1 cellular context compared by ENCODE assay signal in the genomic region with DNA sequence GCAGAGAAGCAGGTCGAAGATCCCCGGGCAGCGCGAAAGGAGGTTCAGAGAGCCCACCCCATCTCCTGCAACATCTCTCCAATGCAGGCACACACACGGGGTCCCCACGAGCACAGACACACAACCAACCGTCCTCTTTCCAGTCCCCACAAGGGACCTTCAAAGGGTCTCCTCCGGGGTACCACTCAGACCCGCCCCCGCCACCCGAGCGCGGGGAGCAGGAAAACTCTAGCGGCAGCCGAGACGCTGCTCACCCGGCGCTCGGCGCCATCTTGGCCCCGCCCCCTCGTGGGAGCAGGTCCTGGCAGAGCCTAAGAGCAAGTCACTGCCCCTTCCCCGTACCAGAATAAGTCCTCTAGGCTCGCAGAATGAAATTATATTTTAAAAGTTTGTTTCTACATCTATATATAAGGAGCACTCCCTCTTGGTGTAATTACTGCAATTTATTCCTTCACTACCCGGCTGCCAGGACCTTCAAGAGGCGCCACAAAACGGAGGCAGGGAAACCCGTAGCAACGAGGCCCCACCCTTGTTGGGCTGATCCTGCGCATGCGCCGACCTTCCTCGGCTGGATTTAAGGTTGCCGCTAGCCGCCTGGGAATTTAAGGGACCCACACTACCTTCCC.
TF ChIP-seq lines count a peak whose summit lies in the region.

A gene with protein sequence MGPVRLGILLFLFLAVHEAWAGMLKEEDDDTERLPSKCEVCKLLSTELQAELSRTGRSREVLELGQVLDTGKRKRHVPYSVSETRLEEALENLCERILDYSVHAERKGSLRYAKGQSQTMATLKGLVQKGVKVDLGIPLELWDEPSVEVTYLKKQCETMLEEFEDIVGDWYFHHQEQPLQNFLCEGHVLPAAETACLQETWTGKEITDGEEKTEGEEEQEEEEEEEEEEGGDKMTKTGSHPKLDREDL (plus strand): TSS at position 560 of the 626 bp plus-strand sequence. CDS start 111 bp downstream, outside the sequence.
A gene (minus strand): TSS at position 284 of the 626 bp plus-strand sequence. CDS start 5,149 bp downstream, outside the sequence.

TF ChIP-seq in HepG2, 621 proteins besides CTCF, POLR2A, EP300 and RAD21 (continued from another document and continues in another):
- TF ChIP-seq ZNF296 (CRISPR knock-in tag; conservative IDR thresholded peaks at IDR 0.05) (no peak), ZNF225 (CRISPR knock-in tag; IDR thresholded peaks at IDR 0.05) (no peak), ASH2L (IDR thresholded peaks at IDR 0.05; ENCODE audit: insufficient read length, low read depth, low read length) (peak; percentile 84), KLF13 (CRISPR knock-in tag; IDR thresholded peaks at IDR 0.05) (no peak), AGO1 (IDR thresholded peaks at IDR 0.05; ENCODE audit: low read depth, low read length, poor library complexity, severe bottlenecking) (peak; percentile 76), HDAC6 (IDR thresholded peaks at IDR 0.05; ENCODE audit: low read depth, low read length) (no peak), JDP2 (CRISPR knock-in tag; IDR thresholded peaks at IDR 0.05; ENCODE audit: borderline replicate concordance) (no peak; the same call in 1 of the 2 replicates), MAFG (CRISPR knock-in tag; IDR thresholded peaks at IDR 0.05) (no peak), THYN1 (CRISPR knock-in tag; IDR thresholded peaks at IDR 0.05; ENCODE audit: borderline replicate concordance, low read depth) (no peak), PHF5A (CRISPR knock-in tag; IDR thresholded peaks at IDR 0.05; ENCODE audit: low read depth, unreplicated experiment) (peak; percentile 27), HDAC2 (CRISPR knock-in tag; IDR thresholded peaks at IDR 0.05) (peak; percentile 21), ZSCAN25 (CRISPR knock-in tag; IDR thresholded peaks at IDR 0.05) (peak; percentile 65; the same call in 1 of the 2 replicates), ZNF549 (CRISPR knock-in tag; IDR thresholded peaks at IDR 0.05) (0 out of 2 replicates have a peak, but pooled peaks have one; percentile 37), PHF20 (CRISPR knock-in tag; IDR thresholded peaks at IDR 0.05) (peak; percentile 68; the same call in 1 of the 2 replicates), THAP11 (CRISPR knock-in tag; IDR thresholded peaks at IDR 0.05) (peak; percentile 48; the same call in 1 of the 2 replicates), YEATS2 (CRISPR knock-in tag; IDR thresholded peaks at IDR 0.05; ENCODE audit: borderline replicate concordance) (peak; percentile 69; the same call in 1 of the 2 replicates), TOPORS (CRISPR knock-in tag; IDR thresholded peaks at IDR 0.05) (no peak), RFXAP (CRISPR knock-in tag; IDR thresholded peaks at IDR 0.05; ENCODE audit: borderline replicate concordance) (peak; percentile 83; the same call in 1 of the 2 replicates), NFE2L2 (IDR thresholded peaks at IDR 0.05; ENCODE audit: low read length) (0 out of 2 replicates have a peak, but pooled peaks have one; percentile 24), SRY (CRISPR knock-in tag; IDR thresholded peaks at IDR 0.05) (peak; percentile 26; the same call in 1 of the 2 replicates), TBX2 (CRISPR knock-in tag; IDR thresholded peaks at IDR 0.05; ENCODE audit: borderline replicate concordance) (peak; percentile 60; the same call in 1 of the 2 replicates), TGIF2 (CRISPR knock-in tag; IDR thresholded peaks at IDR 0.05) (peak; percentile 83; the same call in 1 of the 2 replicates), PCBP1 (IDR thresholded peaks at IDR 0.05; ENCODE audit: borderline replicate concordance, low read depth, low read length) (no peak), HNRNPUL1 (IDR thresholded peaks at IDR 0.05; ENCODE audit: low read depth, low read length) (no peak), SP140L (CRISPR knock-in tag; IDR thresholded peaks at IDR 0.05; ENCODE audit: borderline replicate concordance) (no peak), DMAP1 (CRISPR knock-in tag; IDR thresholded peaks at IDR 0.05) (peak; percentile 76; the same call in 1 of the 2 replicates)
- TF ChIP-seq, protein P1, sequence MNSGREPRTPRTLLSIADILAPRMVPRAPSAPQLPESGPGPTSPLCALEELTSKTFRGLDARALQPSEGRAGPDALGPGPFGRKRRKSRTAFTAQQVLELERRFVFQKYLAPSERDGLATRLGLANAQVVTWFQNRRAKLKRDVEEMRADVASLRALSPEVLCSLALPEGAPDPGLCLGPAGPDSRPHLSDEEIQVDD (CRISPR knock-in tag; IDR thresholded peaks at IDR 0.05; ENCODE audit: borderline replicate concordance), result no peak; the same call in 1 of the 2 replicates
- TF ChIP-seq, protein P2, sequence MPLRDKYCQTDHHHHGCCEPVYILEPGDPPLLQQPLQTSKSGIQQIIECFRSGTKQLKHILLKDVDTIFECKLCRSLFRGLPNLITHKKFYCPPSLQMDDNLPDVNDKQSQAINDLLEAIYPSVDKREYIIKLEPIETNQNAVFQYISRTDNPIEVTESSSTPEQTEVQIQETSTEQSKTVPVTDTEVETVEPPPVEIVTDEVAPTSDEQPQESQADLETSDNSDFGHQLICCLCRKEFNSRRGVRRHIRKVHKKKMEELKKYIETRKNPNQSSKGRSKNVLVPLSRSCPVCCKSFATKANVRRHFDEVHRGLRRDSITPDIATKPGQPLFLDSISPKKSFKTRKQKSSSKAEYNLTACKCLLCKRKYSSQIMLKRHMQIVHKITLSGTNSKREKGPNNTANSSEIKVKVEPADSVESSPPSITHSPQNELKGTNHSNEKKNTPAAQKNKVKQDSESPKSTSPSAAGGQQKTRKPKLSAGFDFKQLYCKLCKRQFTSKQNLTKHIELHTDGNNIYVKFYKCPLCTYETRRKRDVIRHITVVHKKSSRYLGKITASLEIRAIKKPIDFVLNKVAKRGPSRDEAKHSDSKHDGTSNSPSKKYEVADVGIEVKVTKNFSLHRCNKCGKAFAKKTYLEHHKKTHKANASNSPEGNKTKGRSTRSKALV (CRISPR knock-in tag; IDR thresholded peaks at IDR 0.05), result peak; percentile 83
- TF ChIP-seq, protein P3, sequence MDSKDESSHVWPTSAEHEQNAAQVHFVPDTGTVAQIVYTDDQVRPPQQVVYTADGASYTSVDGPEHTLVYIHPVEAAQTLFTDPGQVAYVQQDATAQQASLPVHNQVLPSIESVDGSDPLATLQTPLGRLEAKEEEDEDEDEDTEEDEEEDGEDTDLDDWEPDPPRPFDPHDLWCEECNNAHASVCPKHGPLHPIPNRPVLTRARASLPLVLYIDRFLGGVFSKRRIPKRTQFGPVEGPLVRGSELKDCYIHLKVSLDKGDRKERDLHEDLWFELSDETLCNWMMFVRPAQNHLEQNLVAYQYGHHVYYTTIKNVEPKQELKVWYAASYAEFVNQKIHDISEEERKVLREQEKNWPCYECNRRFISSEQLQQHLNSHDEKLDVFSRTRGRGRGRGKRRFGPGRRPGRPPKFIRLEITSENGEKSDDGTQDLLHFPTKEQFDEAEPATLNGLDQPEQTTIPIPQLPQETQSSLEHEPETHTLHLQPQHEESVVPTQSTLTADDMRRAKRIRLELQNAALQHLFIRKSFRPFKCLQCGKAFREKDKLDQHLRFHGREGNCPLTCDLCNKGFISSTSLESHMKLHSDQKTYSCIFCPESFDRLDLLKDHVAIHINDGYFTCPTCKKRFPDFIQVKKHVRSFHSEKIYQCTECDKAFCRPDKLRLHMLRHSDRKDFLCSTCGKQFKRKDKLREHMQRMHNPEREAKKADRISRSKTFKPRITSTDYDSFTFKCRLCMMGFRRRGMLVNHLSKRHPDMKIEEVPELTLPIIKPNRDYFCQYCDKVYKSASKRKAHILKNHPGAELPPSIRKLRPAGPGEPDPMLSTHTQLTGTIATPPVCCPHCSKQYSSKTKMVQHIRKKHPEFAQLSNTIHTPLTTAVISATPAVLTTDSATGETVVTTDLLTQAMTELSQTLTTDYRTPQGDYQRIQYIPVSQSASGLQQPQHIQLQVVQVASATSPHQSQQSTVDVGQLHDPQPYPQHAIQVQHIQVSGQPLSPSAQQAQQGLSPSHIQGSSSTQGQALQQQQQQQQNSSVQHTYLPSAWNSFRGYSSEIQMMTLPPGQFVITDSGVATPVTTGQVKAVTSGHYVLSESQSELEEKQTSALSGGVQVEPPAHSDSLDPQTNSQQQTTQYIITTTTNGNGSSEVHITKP (CRISPR knock-in tag; IDR thresholded peaks at IDR 0.05; ENCODE audit: low read depth), result peak; percentile 82; the same call in 1 of the 2 replicates
- TF ChIP-seq, protein P4, sequence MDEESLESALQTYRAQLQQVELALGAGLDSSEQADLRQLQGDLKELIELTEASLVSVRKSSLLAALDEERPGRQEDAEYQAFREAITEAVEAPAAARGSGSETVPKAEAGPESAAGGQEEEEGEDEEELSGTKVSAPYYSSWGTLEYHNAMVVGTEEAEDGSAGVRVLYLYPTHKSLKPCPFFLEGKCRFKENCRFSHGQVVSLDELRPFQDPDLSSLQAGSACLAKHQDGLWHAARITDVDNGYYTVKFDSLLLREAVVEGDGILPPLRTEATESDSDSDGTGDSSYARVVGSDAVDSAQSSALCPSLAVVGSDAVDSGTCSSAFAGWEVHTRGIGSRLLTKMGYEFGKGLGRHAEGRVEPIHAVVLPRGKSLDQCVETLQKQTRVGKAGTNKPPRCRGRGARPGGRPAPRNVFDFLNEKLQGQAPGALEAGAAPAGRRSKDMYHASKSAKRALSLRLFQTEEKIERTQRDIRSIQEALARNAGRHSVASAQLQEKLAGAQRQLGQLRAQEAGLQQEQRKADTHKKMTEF (CRISPR knock-in tag; IDR thresholded peaks at IDR 0.05), result peak; percentile 67
- TF ChIP-seq, protein P5, sequence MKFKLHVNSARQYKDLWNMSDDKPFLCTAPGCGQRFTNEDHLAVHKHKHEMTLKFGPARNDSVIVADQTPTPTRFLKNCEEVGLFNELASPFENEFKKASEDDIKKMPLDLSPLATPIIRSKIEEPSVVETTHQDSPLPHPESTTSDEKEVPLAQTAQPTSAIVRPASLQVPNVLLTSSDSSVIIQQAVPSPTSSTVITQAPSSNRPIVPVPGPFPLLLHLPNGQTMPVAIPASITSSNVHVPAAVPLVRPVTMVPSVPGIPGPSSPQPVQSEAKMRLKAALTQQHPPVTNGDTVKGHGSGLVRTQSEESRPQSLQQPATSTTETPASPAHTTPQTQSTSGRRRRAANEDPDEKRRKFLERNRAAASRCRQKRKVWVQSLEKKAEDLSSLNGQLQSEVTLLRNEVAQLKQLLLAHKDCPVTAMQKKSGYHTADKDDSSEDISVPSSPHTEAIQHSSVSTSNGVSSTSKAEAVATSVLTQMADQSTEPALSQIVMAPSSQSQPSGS (CRISPR knock-in tag; IDR thresholded peaks at IDR 0.05), result peak; percentile 63
- TF ChIP-seq, protein P6, sequence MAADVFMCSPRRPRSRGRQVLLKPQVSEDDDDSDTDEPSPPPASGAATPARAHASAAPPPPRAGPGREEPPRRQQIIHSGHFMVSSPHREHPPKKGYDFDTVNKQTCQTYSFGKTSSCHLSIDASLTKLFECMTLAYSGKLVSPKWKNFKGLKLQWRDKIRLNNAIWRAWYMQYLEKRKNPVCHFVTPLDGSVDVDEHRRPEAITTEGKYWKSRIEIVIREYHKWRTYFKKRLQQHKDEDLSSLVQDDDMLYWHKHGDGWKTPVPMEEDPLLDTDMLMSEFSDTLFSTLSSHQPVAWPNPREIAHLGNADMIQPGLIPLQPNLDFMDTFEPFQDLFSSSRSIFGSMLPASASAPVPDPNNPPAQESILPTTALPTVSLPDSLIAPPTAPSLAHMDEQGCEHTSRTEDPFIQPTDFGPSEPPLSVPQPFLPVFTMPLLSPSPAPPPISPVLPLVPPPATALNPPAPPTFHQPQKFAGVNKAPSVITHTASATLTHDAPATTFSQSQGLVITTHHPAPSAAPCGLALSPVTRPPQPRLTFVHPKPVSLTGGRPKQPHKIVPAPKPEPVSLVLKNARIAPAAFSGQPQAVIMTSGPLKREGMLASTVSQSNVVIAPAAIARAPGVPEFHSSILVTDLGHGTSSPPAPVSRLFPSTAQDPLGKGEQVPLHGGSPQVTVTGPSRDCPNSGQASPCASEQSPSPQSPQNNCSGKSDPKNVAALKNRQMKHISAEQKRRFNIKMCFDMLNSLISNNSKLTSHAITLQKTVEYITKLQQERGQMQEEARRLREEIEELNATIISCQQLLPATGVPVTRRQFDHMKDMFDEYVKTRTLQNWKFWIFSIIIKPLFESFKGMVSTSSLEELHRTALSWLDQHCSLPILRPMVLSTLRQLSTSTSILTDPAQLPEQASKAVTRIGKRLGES (CRISPR knock-in tag; IDR thresholded peaks at IDR 0.05; ENCODE audit: borderline replicate concordance), result peak; percentile 68; the same call in 1 of the 2 replicates
- TF ChIP-seq, protein P7, sequence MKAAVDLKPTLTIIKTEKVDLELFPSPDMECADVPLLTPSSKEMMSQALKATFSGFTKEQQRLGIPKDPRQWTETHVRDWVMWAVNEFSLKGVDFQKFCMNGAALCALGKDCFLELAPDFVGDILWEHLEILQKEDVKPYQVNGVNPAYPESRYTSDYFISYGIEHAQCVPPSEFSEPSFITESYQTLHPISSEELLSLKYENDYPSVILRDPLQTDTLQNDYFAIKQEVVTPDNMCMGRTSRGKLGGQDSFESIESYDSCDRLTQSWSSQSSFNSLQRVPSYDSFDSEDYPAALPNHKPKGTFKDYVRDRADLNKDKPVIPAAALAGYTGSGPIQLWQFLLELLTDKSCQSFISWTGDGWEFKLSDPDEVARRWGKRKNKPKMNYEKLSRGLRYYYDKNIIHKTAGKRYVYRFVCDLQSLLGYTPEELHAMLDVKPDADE (CRISPR knock-in tag; IDR thresholded peaks at IDR 0.05), result no peak
- TF ChIP-seq, protein P8, sequence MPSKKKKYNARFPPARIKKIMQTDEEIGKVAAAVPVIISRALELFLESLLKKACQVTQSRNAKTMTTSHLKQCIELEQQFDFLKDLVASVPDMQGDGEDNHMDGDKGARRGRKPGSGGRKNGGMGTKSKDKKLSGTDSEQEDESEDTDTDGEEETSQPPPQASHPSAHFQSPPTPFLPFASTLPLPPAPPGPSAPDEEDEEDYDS (CRISPR knock-in tag; IDR thresholded peaks at IDR 0.05), result peak; percentile 67
- TF ChIP-seq, protein P9, sequence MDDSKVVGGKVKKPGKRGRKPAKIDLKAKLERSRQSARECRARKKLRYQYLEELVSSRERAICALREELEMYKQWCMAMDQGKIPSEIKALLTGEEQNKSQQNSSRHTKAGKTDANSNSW (CRISPR knock-in tag; IDR thresholded peaks at IDR 0.05; ENCODE audit: borderline replicate concordance), result no peak; the same call in 1 of the 2 replicates
